Comparison of ENCODE assay signal across 10 cellular contexts in the genomic region with DNA sequence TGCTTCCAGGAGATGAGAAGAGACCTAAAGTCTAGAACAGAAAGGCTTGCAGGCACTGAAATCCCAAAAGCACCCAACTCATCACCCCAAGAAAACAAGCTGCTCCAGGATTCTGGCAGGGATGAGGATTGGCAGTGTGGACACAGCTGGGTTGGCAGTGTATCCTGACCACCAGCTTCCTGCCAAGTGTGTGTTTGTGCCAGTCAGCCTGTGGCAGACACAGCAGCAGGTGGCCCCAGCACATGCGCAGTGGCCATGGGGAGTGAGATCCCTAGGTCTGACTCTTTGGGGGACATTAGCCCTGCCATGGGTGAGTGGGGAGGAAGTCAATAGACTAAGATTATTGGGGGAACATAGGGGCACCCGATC. TPM values are rescaled to one million over a fixed set of nuclear protein-coding genes. Genes with fewer than 3 reads are reported as not detected.
DNase-seq lines count a peak whose midpoint lies in the region; ATAC-seq and TF ChIP-seq lines count a peak whose summit lies in the region.
"Had no signal": no experiment of that assay in that cellular context is flagged by ENCODE, and none has a peak within 500 bp of the region (broad histone marks: within the 10 kb centered on the region; RNA-seq: fewer than 3 reads in every experiment).

No MANE protein-coding gene starts in this region.

- H3K9me3 Mint-ChIP-seq in activated CD4-positive, alpha-beta memory T cell treated with anti-CD3 and anti-CD28 coated beads for 36 hours: no peaks in the 10 kb centered on the region
- no peaks in the 10 kb centered on the region for H3K9me3 Mint-ChIP-seq in activated CD4-positive, alpha-beta memory T cell treated with anti-CD3 and anti-CD28 coated beads, Interleukin-2, amount 10 ng/mL, durations not matched to agents 7 days and 5 days
- no peaks in the 10 kb centered on the region for H3K9me3 Mint-ChIP-seq in stimulated activated naive CD8-positive, alpha-beta T cell treated with anti-CD3 and anti-CD28 coated beads, Interleukin-15, amount 100 ng/mL, for 72 hours

- peak overlapping the region; percentile 43 for H3K27ac Mint-ChIP-seq in activated CD4-positive, alpha-beta memory T cell treated with anti-CD3 and anti-CD28 coated beads for 36 hours
- H3K27ac Mint-ChIP-seq in activated CD4-positive, alpha-beta memory T cell treated with anti-CD3 and anti-CD28 coated beads, Interleukin-2, amount 10 ng/mL, durations not matched to agents 7 days and 5 days: no peak overlapping the region
- peak overlapping the region; percentile 72 for H3K27ac Mint-ChIP-seq in T-helper 17 cell
- H3K27ac Mint-ChIP-seq in stimulated activated naive CD8-positive, alpha-beta T cell treated with anti-CD3 and anti-CD28 coated beads, Interleukin-15, amount 100 ng/mL, for 72 hours: peak overlapping the region; percentile 17 to 93

- ATAC-seq in T-helper 17 cell (peak; percentile 15), HG03280 (IDR thresholded peaks at IDR 0.05; ENCODE audit: unreplicated experiment) (no peak)
- ATAC-seq in stimulated activated naive CD8-positive, alpha-beta T cell treated with anti-CD3 and anti-CD28 coated beads, Interleukin-15, amount 100 ng/mL, for 72 hours: peak; percentile 48

- H3K27me3 ChIP-seq in left ventricle myocardium inferior (ENCODE audit: low read depth): no peaks in the 10 kb centered on the region

- H3K4me1 ChIP-seq in left ventricle myocardium inferior: peaks cover 29% of the 10 kb centered on the region

- CTCF ChIA-PET in activated CD4-positive, alpha-beta memory T cell treated with anti-CD3 and anti-CD28 coated beads for 36 hours (lab: Charles Lee): no interaction called here
- CTCF ChIA-PET in activated CD4-positive, alpha-beta memory T cell treated with anti-CD3 and anti-CD28 coated beads, Interleukin-2, amount 10 ng/mL, durations not matched to agents 7 days and 5 days (lab: Charles Lee): interaction anchor here (1.4 kb wide), 1 partner anchor 139 kb away, joined by 6 read pairs; no protein-coding TSS in a partner anchor

- intact Hi-C loops in activated CD4-positive, alpha-beta memory T cell treated with anti-CD3 and anti-CD28 coated beads for 36 hours (cut with micrococcal nuclease): loop anchor here (10.0 kb wide), 1 partner anchor 1355 kb away; the partner anchor contains the start of gene ZBTB7B
- intact Hi-C loops in left ventricle myocardium inferior (cut with micrococcal nuclease): no loop called here

- H3K4me3 Mint-ChIP-seq in activated CD4-positive, alpha-beta memory T cell treated with anti-CD3 and anti-CD28 coated beads for 36 hours: no peak overlapping the region
- no peak overlapping the region for H3K4me3 Mint-ChIP-seq in activated CD4-positive, alpha-beta memory T cell treated with anti-CD3 and anti-CD28 coated beads, Interleukin-2, amount 10 ng/mL, durations not matched to agents 7 days and 5 days
- H3K4me3 Mint-ChIP-seq in T-helper 17 cell: peak overlapping the region; percentile 53
- no peak overlapping the region for H3K4me3 Mint-ChIP-seq in stimulated activated naive CD8-positive, alpha-beta T cell treated with anti-CD3 and anti-CD28 coated beads, Interleukin-15, amount 100 ng/mL, for 72 hours

- H3K4me1 Mint-ChIP-seq in activated CD4-positive, alpha-beta memory T cell treated with anti-CD3 and anti-CD28 coated beads for 36 hours (ENCODE audit: low read depth): peaks cover 25% of the 10 kb centered on the region
- peaks cover 20% of the 10 kb centered on the region for H3K4me1 Mint-ChIP-seq in activated CD4-positive, alpha-beta memory T cell treated with anti-CD3 and anti-CD28 coated beads, Interleukin-2, amount 10 ng/mL, durations not matched to agents 7 days and 5 days
- H3K4me1 Mint-ChIP-seq in T-helper 17 cell: peaks cover 34% of the 10 kb centered on the region
- H3K4me1 Mint-ChIP-seq in stimulated activated naive CD8-positive, alpha-beta T cell treated with anti-CD3 and anti-CD28 coated beads, Interleukin-15, amount 100 ng/mL, for 72 hours: peaks cover 53% of the 10 kb centered on the region

- peak overlapping the region; percentile 38 for H3K27ac ChIP-seq in left ventricle myocardium inferior (replicated peaks)

- H3K9me3 ChIP-seq in T-helper 17 cell (ENCODE audit: control insufficient read depth, low read length, poor library complexity, severe bottlenecking) (no peaks in the 10 kb centered on the region), left ventricle myocardium inferior (replicated peaks) (no peaks in the 10 kb centered on the region)

- H3K27me3 Mint-ChIP-seq in activated CD4-positive, alpha-beta memory T cell treated with anti-CD3 and anti-CD28 coated beads for 36 hours: no peaks in the 10 kb centered on the region
- H3K27me3 Mint-ChIP-seq in activated CD4-positive, alpha-beta memory T cell treated with anti-CD3 and anti-CD28 coated beads, Interleukin-2, amount 10 ng/mL, durations not matched to agents 7 days and 5 days: no peaks in the 10 kb centered on the region
- no peaks in the 10 kb centered on the region for H3K27me3 Mint-ChIP-seq in T-helper 17 cell
- no peaks in the 10 kb centered on the region for H3K27me3 Mint-ChIP-seq in stimulated activated naive CD8-positive, alpha-beta T cell treated with anti-CD3 and anti-CD28 coated beads, Interleukin-15, amount 100 ng/mL, for 72 hours

- no peak overlapping the region for H3K4me3 ChIP-seq in left ventricle myocardium inferior

- DNase-seq in activated CD4-positive, alpha-beta memory T cell treated with anti-CD3 and anti-CD28 coated beads for 36 hours: no peak
- DNase-seq in activated CD4-positive, alpha-beta memory T cell treated with anti-CD3 and anti-CD28 coated beads, Interleukin-2, amount 10 ng/mL, durations not matched to agents 7 days and 5 days: no peak
- DNase-seq in T-helper 17 cell: no peak
- peak; percentile 59 for DNase-seq in left ventricle myocardium inferior
- no peak for DNase-seq in stimulated activated naive CD8-positive, alpha-beta T cell treated with anti-CD3 and anti-CD28 coated beads, Interleukin-15, amount 100 ng/mL, for 72 hours
- no peak for DNase-seq in activated gamma-delta T cell (lab: John Stamatoyannopoulos, UW)
- DNase-seq in KG1 (lab: John Stamatoyannopoulos, UW): no peak
- DNase-seq: activated CD4-positive, alpha-beta T cell treated with anti-CD3 and anti-CD28 coated beads, Interleukin-2, amount 50 U/mL, for 4 hours; NCI-H748 treated with DMSO at 0.1 percent for 48 hours had no signal

- H3K36me3 Mint-ChIP-seq in activated CD4-positive, alpha-beta memory T cell treated with anti-CD3 and anti-CD28 coated beads for 36 hours: peaks cover 18% of the 10 kb centered on the region
- H3K36me3 Mint-ChIP-seq in activated CD4-positive, alpha-beta memory T cell treated with anti-CD3 and anti-CD28 coated beads, Interleukin-2, amount 10 ng/mL, durations not matched to agents 7 days and 5 days (ENCODE audit: low read depth): peaks cover 25% of the 10 kb centered on the region
- peaks cover 6% of the 10 kb centered on the region for H3K36me3 Mint-ChIP-seq in T-helper 17 cell (ENCODE audit: low read depth)

- no peak for TF ChIP-seq CTCF in left ventricle myocardium inferior (IDR thresholded peaks at IDR 0.05; ENCODE audit: borderline replicate concordance)

- peaks cover 22% of the 10 kb centered on the region for H3K36me3 ChIP-seq in left ventricle myocardium inferior

- POLR2A ChIA-PET in activated CD4-positive, alpha-beta memory T cell treated with anti-CD3 and anti-CD28 coated beads for 36 hours (lab: Charles Lee): interaction anchor here (0.8 to 4.1 kb wide), 3 partner anchors 10 to 15 kb away, joined by 6 to 24 read pairs (median 6); partner anchors contain the start of gene CHTOP
- POLR2A ChIA-PET in activated CD4-positive, alpha-beta memory T cell treated with anti-CD3 and anti-CD28 coated beads, Interleukin-2, amount 10 ng/mL, durations not matched to agents 7 days and 5 days (lab: Charles Lee): interaction anchor here (0.6 to 2.8 kb wide), 5 partner anchors 9 to 21 kb away, joined by 3 to 26 read pairs (median 7); partner anchors contain the start of gene CHTOP

RNA-seq across cellular contexts. Expression of gene SNAPIN, which starts 8.7 kb away (rescaled TPM):
- 10 to 100 TPM; 31.3 to 32.1 TPM for total RNA-seq in activated CD4-positive, alpha-beta memory T cell treated with anti-CD3 and anti-CD28 coated beads for 36 hours
- 10 to 100 TPM; 35.0 to 35.6 TPM for total RNA-seq in activated CD4-positive, alpha-beta memory T cell treated with anti-CD3 and anti-CD28 coated beads, Interleukin-2, amount 10 ng/mL, durations not matched to agents 7 days and 5 days
- 10 to 100 TPM; 17.6 to 18.2 TPM for total RNA-seq in T-helper 17 cell
- total RNA-seq in left ventricle myocardium inferior: 67.0 TPM

RNA-seq across cellular contexts. Expression of gene CHTOP, which starts 16.0 kb away (rescaled TPM):
- total RNA-seq in activated CD4-positive, alpha-beta memory T cell treated with anti-CD3 and anti-CD28 coated beads for 36 hours: 10 to 100 TPM; 92.5 to 94.7 TPM
- total RNA-seq in activated CD4-positive, alpha-beta memory T cell treated with anti-CD3 and anti-CD28 coated beads, Interleukin-2, amount 10 ng/mL, durations not matched to agents 7 days and 5 days: 10 to 100 TPM; 84.7 to 87.1 TPM
- total RNA-seq in T-helper 17 cell (10 to 100 TPM; 82.0 to 82.4 TPM), left ventricle myocardium inferior (75.5 TPM)

RNA-seq across cellular contexts. Expression of gene ILF2, which starts 20.9 kb away (rescaled TPM):
- 100 to 1,000 TPM; 315 to 323 TPM for total RNA-seq in activated CD4-positive, alpha-beta memory T cell treated with anti-CD3 and anti-CD28 coated beads for 36 hours
- total RNA-seq in activated CD4-positive, alpha-beta memory T cell treated with anti-CD3 and anti-CD28 coated beads, Interleukin-2, amount 10 ng/mL, durations not matched to agents 7 days and 5 days: 100 to 1,000 TPM; 166 to 169 TPM
- total RNA-seq in T-helper 17 cell: 100 to 1,000 TPM; 136 to 142 TPM
- 61.6 TPM for total RNA-seq in left ventricle myocardium inferior

RNA-seq across cellular contexts. Expression of gene S100A1, which starts 21.6 kb away (rescaled TPM):
- not detected for total RNA-seq in activated CD4-positive, alpha-beta memory T cell treated with anti-CD3 and anti-CD28 coated beads for 36 hours
- total RNA-seq in activated CD4-positive, alpha-beta memory T cell treated with anti-CD3 and anti-CD28 coated beads, Interleukin-2, amount 10 ng/mL, durations not matched to agents 7 days and 5 days: not detected
- total RNA-seq in T-helper 17 cell: not detected
- total RNA-seq in left ventricle myocardium inferior: 2,012 TPM

RNA-seq across cellular contexts. Expression of gene S100A13, which starts 22.5 kb away (rescaled TPM):
- total RNA-seq in activated CD4-positive, alpha-beta memory T cell treated with anti-CD3 and anti-CD28 coated beads for 36 hours: 10 to 100 TPM; 11.6 to 13.6 TPM
- 1 to 10 TPM; 6.1 TPM for total RNA-seq in activated CD4-positive, alpha-beta memory T cell treated with anti-CD3 and anti-CD28 coated beads, Interleukin-2, amount 10 ng/mL, durations not matched to agents 7 days and 5 days
- total RNA-seq in T-helper 17 cell (1 to 10 TPM; 3.1 to 4.6 TPM), left ventricle myocardium inferior (131 TPM)
